Comparison of ENCODE assay signal across 8 cellular contexts in genomic region chr15:74307827-74308642, GRCh38. TPM values are rescaled to one million over a fixed set of nuclear protein-coding genes. Genes with fewer than 3 reads are reported as not detected.
DNase-seq lines count a peak whose midpoint lies in the region; ATAC-seq and TF ChIP-seq lines count a peak whose summit lies in the region.

No MANE protein-coding gene starts in this region.

- in situ Hi-C loops in ACHN (cut with HindIII; ENCODE audit: low pct_ligation_motif_present, low pct_unique_long_range_greater_than_20kb, low sequenced_read_pairs), result no loop called here

- peak; percentile 68 for TF ChIP-seq CTCF in GM12874 (IDR thresholded peaks at IDR 0.05; ENCODE audit: insufficient read depth, low read depth, low read length)
- TF ChIP-seq CTCF in WTC11 (IDR thresholded peaks at IDR 0.05), result peak; percentile 16; the same call in 1 of the 2 replicates

- no peaks in the 10 kb centered on the region for H3K36me3 Mint-ChIP-seq in WTC11

- peaks cover 32% of the 10 kb centered on the region for H3K27me3 Mint-ChIP-seq in WTC11 (ENCODE audit: low read depth)

- peak overlapping the region; percentile 7 for H2BK12ac ChIP-seq in neuronal stem cell (ENCODE audit: low read length)

- H3K4me2 ChIP-seq in neuronal stem cell (ENCODE audit: insufficient read depth, low read length, poor library complexity, severe bottlenecking), result peak overlapping the region; percentile 66

- no peaks in the 10 kb centered on the region for H3K9me3 ChIP-seq in neuronal stem cell (replicated peaks in 1 of 2; ENCODE audit: control insufficient read depth in 2 of 2, insufficient read depth in 1 of 2, low read depth in 1 of 2, low read length in 2 of 2)

- no peak overlapping the region for H4K8ac ChIP-seq in neuronal stem cell (ENCODE audit: low read depth, low read length)

- no peak overlapping the region for H3K23ac ChIP-seq in neuronal stem cell (ENCODE audit: low read depth, low read length, poor library complexity)

- H3K27me3 ChIP-seq in neuronal stem cell (ENCODE audit: control insufficient read depth in 3 of 3, insufficient read depth in 3 of 3, low read depth in 1 of 3, low read length in 3 of 3), result peaks cover 0 to 5% (median 0%) of the 10 kb centered on the region in 3 experiments

- no peak overlapping the region for H2BK5ac ChIP-seq in neuronal stem cell (ENCODE audit: low read length)

- ATAC-seq in WTC11 (peak; percentile 66), GM21360 (IDR thresholded peaks at IDR 0.05; ENCODE audit: unreplicated experiment) (no peak)

- no peak overlapping the region for H3K14ac ChIP-seq in neuronal stem cell (ENCODE audit: low read length)

- H3K18ac ChIP-seq in neuronal stem cell (ENCODE audit: low read length), result peak overlapping the region; percentile 89

- no peak overlapping the region for H2BK15ac ChIP-seq in neuronal stem cell (ENCODE audit: low read length)

- POLR2A ChIA-PET in WTC11 (lab: Charles Lee), result interaction anchor here (0.6 to 1.5 kb wide), 2 partner anchors 153 to 178 kb away, joined by 4 read pairs; partner anchors contain the start of gene ISLR2

- no peaks in the 10 kb centered on the region for H3K79me1 ChIP-seq in neuronal stem cell (ENCODE audit: low read depth, low read length)

- H3K4me3 ChIP-seq in neuronal stem cell (ENCODE audit: low read length in 2 of 2), result no peak overlapping the region

- no peak overlapping the region for H2BK120ac ChIP-seq in neuronal stem cell (ENCODE audit: low read depth, low read length)

- H3K27ac Mint-ChIP-seq in WTC11, result no peak overlapping the region

- H3K9me3 Mint-ChIP-seq in WTC11, result no peaks in the 10 kb centered on the region

- CTCF ChIA-PET in WTC11 (lab: Charles Lee), result interaction anchor here (0.5 to 6.2 kb wide), 87 partner anchors 8 to 1487 kb away, joined by 3 to 347 read pairs (median 6); partner anchors contain the start of genes ISLR, ISLR2, PML and STRA6

- peak overlapping the region; percentile 43 for H3K27ac ChIP-seq in neuronal stem cell (replicated peaks; ENCODE audit: low read length)

- H3K4me1 ChIP-seq in neuronal stem cell (ENCODE audit: control insufficient read depth in 2 of 2, insufficient read depth in 1 of 2, low read depth in 1 of 2, low read length in 2 of 2), result peaks cover 39 to 55% of the 10 kb centered on the region in 2 donors

- H2AFZ ChIP-seq in neuronal stem cell (ENCODE audit: low read length), result peak overlapping the region; percentile 48

- DNase-seq in ACHN (peak; percentile 66), NCI-H187 treated with DMSO at 0.1 percent for 48 hours (lab: John Stamatoyannopoulos, UW) (peak; percentile 64), WTC11 (ENCODE audit: low spot score) (peak; percentile 63), fibroblast of the conjunctiva (ENCODE audit: low read depth) (peak; percentile 43), neuronal stem cell (ENCODE audit: low spot score) (no peak)
- DNase-seq in central memory CD4-positive, alpha-beta T cell, result no peak

- no peaks in the 10 kb centered on the region for H3K36me3 ChIP-seq in neuronal stem cell (replicated peaks in 1 of 2; ENCODE audit: control insufficient read depth in 2 of 2, insufficient read depth in 2 of 2, low read length in 2 of 2)

- no peak overlapping the region for H4K91ac ChIP-seq in neuronal stem cell (ENCODE audit: low read depth, low read length, poor library complexity)

- H3K9ac ChIP-seq in neuronal stem cell (ENCODE audit: low read depth, low read length, poor library complexity), result peak overlapping the region; percentile 33

- H3K4me1 Mint-ChIP-seq in WTC11, result peaks cover 71% of the 10 kb centered on the region

- WGBS in neuronal stem cell (ENCODE audit: extremely low coverage in 2 of 2, insufficient read length in 2 of 2, insufficient replicate concordance in 1 of 2), 2 donors, result no CpG with 5 or more reads among the region's 18 CpGs

- no peak overlapping the region for H3K4ac ChIP-seq in neuronal stem cell (ENCODE audit: low read length)

- peak overlapping the region; percentile 31 for H3K4me3 Mint-ChIP-seq in WTC11

- H2AK5ac ChIP-seq in neuronal stem cell (ENCODE audit: low read depth, low read length), result peak overlapping the region; percentile 44

TF ChIP-seq in WTC11, 78 proteins besides CTCF, POLR2A, EP300 and RAD21 (continues in another document):
- TF ChIP-seq TCF7 (CRISPR knock-in tag; IDR thresholded peaks at IDR 0.05; ENCODE audit: low read depth), result no peak
- TF ChIP-seq ATF2 (CRISPR knock-in tag; IDR thresholded peaks at IDR 0.05; ENCODE audit: borderline replicate concordance, low read depth), result no peak
- no peak for TF ChIP-seq CREB1 (CRISPR knock-in tag; IDR thresholded peaks at IDR 0.05)
- no peak for TF ChIP-seq SOX15 (CRISPR knock-in tag; IDR thresholded peaks at IDR 0.05)
- no peak for TF ChIP-seq HMGXB4 (CRISPR knock-in tag; IDR thresholded peaks at IDR 0.05)
- TF ChIP-seq RELA (CRISPR knock-in tag; IDR thresholded peaks at IDR 0.05; ENCODE audit: borderline replicate concordance), result no peak
- no peak for TF ChIP-seq ESRRA (CRISPR knock-in tag; IDR thresholded peaks at IDR 0.05; ENCODE audit: borderline replicate concordance)
- TF ChIP-seq, protein P1, sequence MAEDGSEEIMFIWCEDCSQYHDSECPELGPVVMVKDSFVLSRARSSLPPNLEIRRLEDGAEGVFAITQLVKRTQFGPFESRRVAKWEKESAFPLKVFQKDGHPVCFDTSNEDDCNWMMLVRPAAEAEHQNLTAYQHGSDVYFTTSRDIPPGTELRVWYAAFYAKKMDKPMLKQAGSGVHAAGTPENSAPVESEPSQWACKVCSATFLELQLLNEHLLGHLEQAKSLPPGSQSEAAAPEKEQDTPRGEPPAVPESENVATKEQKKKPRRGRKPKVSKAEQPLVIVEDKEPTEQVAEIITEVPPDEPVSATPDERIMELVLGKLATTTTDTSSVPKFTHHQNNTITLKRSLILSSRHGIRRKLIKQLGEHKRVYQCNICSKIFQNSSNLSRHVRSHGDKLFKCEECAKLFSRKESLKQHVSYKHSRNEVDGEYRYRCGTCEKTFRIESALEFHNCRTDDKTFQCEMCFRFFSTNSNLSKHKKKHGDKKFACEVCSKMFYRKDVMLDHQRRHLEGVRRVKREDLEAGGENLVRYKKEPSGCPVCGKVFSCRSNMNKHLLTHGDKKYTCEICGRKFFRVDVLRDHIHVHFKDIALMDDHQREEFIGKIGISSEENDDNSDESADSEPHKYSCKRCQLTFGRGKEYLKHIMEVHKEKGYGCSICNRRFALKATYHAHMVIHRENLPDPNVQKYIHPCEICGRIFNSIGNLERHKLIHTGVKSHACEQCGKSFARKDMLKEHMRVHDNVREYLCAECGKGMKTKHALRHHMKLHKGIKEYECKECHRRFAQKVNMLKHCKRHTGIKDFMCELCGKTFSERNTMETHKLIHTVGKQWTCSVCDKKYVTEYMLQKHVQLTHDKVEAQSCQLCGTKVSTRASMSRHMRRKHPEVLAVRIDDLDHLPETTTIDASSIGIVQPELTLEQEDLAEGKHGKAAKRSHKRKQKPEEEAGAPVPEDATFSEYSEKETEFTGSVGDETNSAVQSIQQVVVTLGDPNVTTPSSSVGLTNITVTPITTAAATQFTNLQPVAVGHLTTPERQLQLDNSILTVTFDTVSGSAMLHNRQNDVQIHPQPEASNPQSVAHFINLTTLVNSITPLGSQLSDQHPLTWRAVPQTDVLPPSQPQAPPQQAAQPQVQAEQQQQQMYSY (CRISPR knock-in tag; IDR thresholded peaks at IDR 0.05), result no peak
- no peak for TF ChIP-seq ZNF263 (CRISPR knock-in tag; IDR thresholded peaks at IDR 0.05; ENCODE audit: low read depth)
- no peak for TF ChIP-seq ZNF416 (CRISPR knock-in tag; IDR thresholded peaks at IDR 0.05)
- TF ChIP-seq CBFB (CRISPR knock-in tag; IDR thresholded peaks at IDR 0.05; ENCODE audit: low read depth), result no peak
- TF ChIP-seq E2F5 (CRISPR knock-in tag; IDR thresholded peaks at IDR 0.05), result no peak
- TF ChIP-seq TP53 (CRISPR knock-in tag; IDR thresholded peaks at IDR 0.05), result no peak
- TF ChIP-seq IRF2 (CRISPR knock-in tag; IDR thresholded peaks at IDR 0.05; ENCODE audit: borderline replicate concordance, low read depth), result no peak

RNA-seq across cellular contexts. Expression of gene CYP11A1, which starts 59.4 kb away (rescaled TPM):
- total RNA-seq in WTC11 (2021), result 3.4 to 4.1 TPM (median 3.8 TPM) in 3 replicates
- 0.77 TPM for polyA plus RNA-seq in neuronal stem cell (2013, experiment 1 of 2)
- 0.80 TPM for polyA plus RNA-seq in neuronal stem cell (2013, experiment 2 of 2)

Comparison
In these comparisons a context has a peak if more than half of its experiments do, and no peak if none do; other contexts are left out.
1. DNase-seq: peak in ACHN (single experiment), NCI-H187 treated with DMSO at 0.1 percent for 48 hours (single experiment), WTC11 (single experiment) and fibroblast of the conjunctiva (single experiment); none in neuronal stem cell (single experiment) and central memory CD4-positive, alpha-beta T cell (single experiment).